ENCODE assay signal across 21 cellular contexts in the genomic region with DNA sequence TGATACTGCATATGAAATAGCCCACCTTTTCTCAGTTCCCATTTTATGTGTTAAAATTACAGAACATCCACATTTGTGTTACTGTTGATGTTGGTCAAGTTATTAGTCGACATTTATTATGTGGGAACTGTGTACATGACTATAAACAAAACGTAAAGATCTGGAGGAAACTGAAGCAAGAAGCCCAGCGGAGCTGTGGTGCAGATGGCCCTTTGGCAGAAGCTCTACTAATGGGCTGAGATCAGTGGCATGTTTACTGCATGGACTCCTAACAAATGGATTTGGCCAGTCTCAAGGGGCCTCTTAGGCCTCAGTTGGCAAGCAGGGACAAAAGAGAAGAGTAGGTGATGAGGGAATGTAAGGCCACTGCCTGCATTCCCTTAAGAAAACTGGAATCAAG.
"Had no signal": no experiment of that assay in that cellular context is flagged by ENCODE, and none has a peak within 500 bp of the region (broad histone marks: within the 10 kb centered on the region; RNA-seq: fewer than 3 reads in every experiment).

No MANE protein-coding gene starts in this region.

- H3K4me3 ChIP-seq: K562 had no signal

- DNase-seq: Kasumi-1, MV-4-11, NCI-H1048, NCI-H1105, NCI-H1417, NCI-H1436 treated with DMSO at 0.1 percent for 48 hours, NCI-H1694, NCI-H187 treated with DMSO at 0.1 percent for 48 hours, NCI-H2029 treated with DMSO at 0.1 percent for 48 hours, NCI-H2171, NCI-H226, NCI-H510A treated with DMSO at 0.1 percent for 48 hours, NCI-H526, PC-3, SHP77, SK-N-SH, SW 1271, T-cell had no signal

- H3K4me2 ChIP-seq: KMS-11, SK-N-SH had no signal

- H3K9ac ChIP-seq: KMS-11, SK-N-SH had no signal

- H3K27ac ChIP-seq: KMS-11, RWPE1 had no signal

- H3K9me3 ChIP-seq: SK-N-SH had no signal
